In the genomic region with DNA sequence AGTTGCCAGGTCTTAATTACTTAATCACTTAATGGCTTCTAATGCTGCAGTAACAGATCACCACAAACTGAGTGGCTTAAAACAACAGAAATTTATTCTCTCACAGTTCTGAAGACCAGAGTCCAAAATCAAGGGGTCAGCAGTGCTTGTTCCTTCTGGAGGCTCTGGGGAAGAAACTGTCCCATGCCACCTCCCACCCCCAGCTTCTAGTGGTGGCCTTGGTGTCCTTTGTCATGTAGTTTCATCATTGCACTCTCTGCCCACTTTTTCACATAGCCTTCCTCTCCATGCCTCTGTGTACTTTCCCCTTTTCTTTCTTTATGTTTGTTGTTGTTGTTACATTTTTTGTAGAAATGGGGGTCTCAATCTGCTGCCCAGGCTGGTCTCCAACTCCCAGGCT, we compare ENCODE assay signal across 20 cellular contexts. TPM values are rescaled to one million over a fixed set of nuclear protein-coding genes. Genes with fewer than 3 reads are reported as not detected.
DNase-seq lines count a peak whose midpoint lies in the region; ATAC-seq and TF ChIP-seq lines count a peak whose summit lies in the region.
"Had no signal": no experiment of that assay in that cellular context is flagged by ENCODE, and none has a peak within 500 bp of the region (broad histone marks: within the 10 kb centered on the region; RNA-seq: fewer than 3 reads in every experiment).

No MANE protein-coding gene starts in this region.

- CTCF ChIA-PET in CD4-positive, alpha-beta memory T cell (lab: Charles Lee; ENCODE audit: partially characterized antibody), result interaction anchor here (0.9 to 1.7 kb wide), 4 partner anchors 9 to 24 kb away, joined by 3 to 9 read pairs (median 6); partner anchors contain the start of gene UBC

- H3K9me3 Mint-ChIP-seq in CD4-positive, alpha-beta memory T cell, result peaks cover 0 to 12% (median 1%) of the 10 kb centered on the region in 8 donors
- no peaks in the 10 kb centered on the region for H3K9me3 Mint-ChIP-seq in nephron

- peaks cover 14% of the 10 kb centered on the region for H3K4me1 ChIP-seq in left ventricle myocardium inferior
- peaks cover 14% of the 10 kb centered on the region for H3K4me1 ChIP-seq in CD4-positive, alpha-beta memory T cell (ENCODE audit: insufficient read depth, low read length)
- peaks cover 13% of the 10 kb centered on the region for H3K4me1 ChIP-seq in RWPE2 (ENCODE audit: insufficient read depth, poor library complexity, severe bottlenecking)
- H3K4me1 ChIP-seq: Caco-2 had no signal

- peaks cover 0 to 12% of the 10 kb centered on the region in 2 donors for H3K36me3 Mint-ChIP-seq in CD4-positive, alpha-beta memory T cell
- no peaks in the 10 kb centered on the region for H3K36me3 Mint-ChIP-seq in nephron (ENCODE audit: low read depth)

- H3K4me1 Mint-ChIP-seq in CD4-positive, alpha-beta memory T cell, result peaks cover 16 to 38% (median 25%) of the 10 kb centered on the region in 4 donors
- no peaks in the 10 kb centered on the region for H3K4me1 Mint-ChIP-seq in nephron

- H3K27me3 ChIP-seq in left ventricle myocardium inferior (ENCODE audit: low read depth) (no peaks in the 10 kb centered on the region), RWPE2 (ENCODE audit: insufficient read depth, poor library complexity, severe bottlenecking) (no peaks in the 10 kb centered on the region)
- H3K27me3 ChIP-seq in CD4-positive, alpha-beta memory T cell (ENCODE audit: insufficient read depth, low read length), result no peaks in the 10 kb centered on the region
- H3K27me3 ChIP-seq: MG63 had no signal

- TF ChIP-seq CTCF in left ventricle myocardium inferior (IDR thresholded peaks at IDR 0.05; ENCODE audit: borderline replicate concordance) (no peak), RWPE2 (IDR thresholded peaks at IDR 0.05; ENCODE audit: poor library complexity, severe bottlenecking) (no peak), nephron (IDR thresholded peaks at IDR 0.05; ENCODE audit: unreplicated experiment in 3 of 3) (no peak)

- ATAC-seq in left cardiac atrium, result no peak
- ATAC-seq in RWPE2 (ENCODE audit: low read depth), result no peak
- ATAC-seq: PC-3 had no signal

- POLR2A ChIA-PET in CD4-positive, alpha-beta memory T cell (lab: Charles Lee; ENCODE audit: partially characterized antibody), result interaction anchor here (0.9 to 14.8 kb wide), 4 partner anchors 8 to 24 kb away, joined by 3 to 836 read pairs (median 6); partner anchors contain the start of gene UBC

- peak overlapping the region in 3 of 8 donors; percentile 21 to 43 (median 28) for H3K4me3 Mint-ChIP-seq in CD4-positive, alpha-beta memory T cell
- peak overlapping the region in 2 of 3 experiments; percentile 13 to 32 for H3K4me3 Mint-ChIP-seq in nephron

- H3K9me3 ChIP-seq in left ventricle myocardium inferior (replicated peaks), result no peaks in the 10 kb centered on the region
- no peaks in the 10 kb centered on the region for H3K9me3 ChIP-seq in CD4-positive, alpha-beta memory T cell (ENCODE audit: control insufficient read depth in 1 of 2, low read length in 2 of 2)
- H3K9me3 ChIP-seq in RWPE2 (ENCODE audit: severe bottlenecking), result no peaks in the 10 kb centered on the region
- H3K9me3 ChIP-seq: Caco-2, MG63 had no signal

- intact Hi-C loops in left cardiac atrium (cut with DNase I) (no loop called here), left ventricle myocardium inferior (cut with micrococcal nuclease) (no loop called here)
- intact Hi-C loops in CD4-positive, alpha-beta memory T cell (cut with micrococcal nuclease), result no loop called here

- peak overlapping the region in 6 of 7 donors; percentile 8 to 100 (median 44) for H3K27ac Mint-ChIP-seq in CD4-positive, alpha-beta memory T cell
- no peak overlapping the region for H3K27ac Mint-ChIP-seq in nephron

- no peak overlapping the region for H3K27ac ChIP-seq in left ventricle myocardium inferior (replicated peaks)
- H3K27ac ChIP-seq in CD4-positive, alpha-beta memory T cell (ENCODE audit: low read depth, low read length), result no peak overlapping the region
- H3K27ac ChIP-seq in RWPE2 (ENCODE audit: poor library complexity, severe bottlenecking), result peak overlapping the region; percentile 100

- H3K4me3 ChIP-seq in left ventricle myocardium inferior, result no peak overlapping the region
- H3K4me3 ChIP-seq in CD4-positive, alpha-beta memory T cell (ENCODE audit: low read length in 2 of 2), result no peak overlapping the region
- no peak overlapping the region for H3K4me3 ChIP-seq in RWPE2 (ENCODE audit: severe bottlenecking)
- H3K4me3 ChIP-seq: MG63 had no signal

- no peaks in the 10 kb centered on the region for H3K36me3 ChIP-seq in left ventricle myocardium inferior
- H3K36me3 ChIP-seq in CD4-positive, alpha-beta memory T cell (ENCODE audit: insufficient read depth, low read length), result no peaks in the 10 kb centered on the region
- no peaks in the 10 kb centered on the region for H3K36me3 ChIP-seq in RWPE2 (ENCODE audit: low read depth)
- H3K36me3 ChIP-seq: MG63 had no signal

- peaks cover 4 to 9% of the 10 kb centered on the region in 2 donors for H3K27me3 Mint-ChIP-seq in CD4-positive, alpha-beta memory T cell
- H3K27me3 Mint-ChIP-seq in nephron (ENCODE audit: low read depth), result peaks cover 4% of the 10 kb centered on the region

- DNase-seq in left cardiac atrium (peak; percentile 1), left ventricle myocardium inferior (no peak), RWPE2 (ENCODE audit: low spot score) (no peak), NAMALWA (ENCODE audit: low spot score) (no peak), LoVo (ENCODE audit: low spot score) (no peak), mucosa of gallbladder (ENCODE audit: low spot score) (no peak)
- no peak for DNase-seq in CD4-positive, alpha-beta memory T cell
- DNase-seq: ACHN, C1 segment of cervical spinal cord, Caco-2, DMS153, Karpas-422, MG63, NCI-H1092, NCI-H1436 treated with DMSO at 0.1 percent for 48 hours, NCI-H2029, NCI-H345, NCI-H524 treated with DMSO at 0.1 percent for 48 hours, PC-3 had no signal

RNA-seq across cellular contexts. Expression of gene UBC, which starts 16.1 kb away (rescaled TPM):
- total RNA-seq in left cardiac atrium, result 1,000 to 10,000 TPM in 1 of 2 donors, 100 to 1,000 TPM in 1; 977 to 1,049 TPM
- 1,154 TPM for total RNA-seq in left ventricle myocardium inferior
- 100 to 1,000 TPM; 858 to 878 TPM for total RNA-seq in CD4-positive, alpha-beta memory T cell
- 1,000 to 10,000 TPM in 1 of 2 donors, 100 to 1,000 TPM in 1; 853 to 1,668 TPM for polyA plus RNA-seq in CD4-positive, alpha-beta memory T cell
- total RNA-seq in mucosa of gallbladder, result 1,032 TPM

RNA-seq across cellular contexts. Expression of gene DHX37, which starts 58.4 kb away (rescaled TPM):
- total RNA-seq in left cardiac atrium, result 10 to 100 TPM in 1 of 2 donors, 1 to 10 TPM in 1; 7.9 to 13.3 TPM
- 5.5 TPM for total RNA-seq in left ventricle myocardium inferior
- total RNA-seq in CD4-positive, alpha-beta memory T cell, result 10 to 100 TPM; 26.8 to 27.2 TPM
- 1 to 10 TPM; 1.1 to 3.6 TPM for polyA plus RNA-seq in CD4-positive, alpha-beta memory T cell
- 21.0 TPM for total RNA-seq in mucosa of gallbladder

Comparison
In these comparisons a context has a peak if more than half of its experiments do, and no peak if none do; other contexts are left out.
1. H3K27ac Mint-ChIP-seq: peak in CD4-positive, alpha-beta memory T cell (6 of 7); none in nephron (0 of 3).